ENCODE assay signal across 8 cellular contexts in the genomic region with DNA sequence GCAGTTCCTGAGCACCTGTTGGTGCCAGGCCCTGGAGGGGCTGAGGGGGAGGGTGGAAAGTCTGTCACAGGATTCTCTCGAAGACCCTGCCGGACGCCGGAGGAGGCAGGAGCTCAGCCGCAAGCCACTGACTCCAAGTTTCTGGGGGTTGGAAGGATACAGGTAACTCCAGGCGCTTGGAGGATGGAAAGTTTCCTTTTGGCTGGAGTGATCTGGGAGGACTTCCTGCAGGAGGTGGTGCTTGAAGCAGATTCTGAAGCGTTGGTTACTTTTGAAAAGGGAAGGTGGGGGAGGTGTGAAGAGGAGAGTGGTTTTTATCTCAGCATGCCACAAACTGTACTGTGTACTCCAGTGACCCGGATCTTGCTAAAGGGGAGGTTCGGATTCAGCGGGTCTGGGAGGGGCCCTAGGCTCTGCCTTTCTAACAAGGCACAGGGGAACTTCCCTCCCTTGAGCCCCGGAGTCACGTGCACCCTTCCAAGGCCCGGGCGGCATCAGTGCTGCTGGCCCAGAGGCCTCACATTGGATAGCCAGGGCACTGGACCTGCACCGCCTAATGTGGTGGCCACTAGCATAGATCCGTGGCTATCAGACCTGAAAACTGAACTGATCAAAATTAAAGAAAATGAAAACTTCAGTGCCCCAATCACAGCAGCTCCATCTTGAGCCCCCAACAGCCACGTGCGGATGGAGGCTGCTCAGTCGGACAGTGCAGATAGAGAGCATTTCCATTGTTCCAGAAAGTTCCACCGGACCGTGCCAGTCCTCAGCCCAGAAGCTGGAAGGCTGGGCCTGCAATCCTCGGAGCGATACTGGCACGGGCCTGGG. TPM values are rescaled to one million over a fixed set of nuclear protein-coding genes. Genes with fewer than 3 reads are reported as not detected.
DNase-seq lines count a peak whose midpoint lies in the region; ATAC-seq and TF ChIP-seq lines count a peak whose summit lies in the region.

No MANE protein-coding gene starts in this region.

- POLR2A ChIA-PET in WTC11 (lab: Charles Lee): no interaction called here

- peak overlapping the region; percentile 41 for H3K27ac Mint-ChIP-seq in activated CD4-positive, alpha-beta T cell treated with anti-CD3 and anti-CD28 coated beads, Interleukin-2, amount 10 ng/mL, durations not matched to agents 24 days and 14 days
- H3K27ac Mint-ChIP-seq in WTC11 (peak overlapping the region; percentile 87), naive B cell (peak overlapping the region; percentile 81 to 96 (median 90))

- intact Hi-C loops in activated CD4-positive, alpha-beta T cell treated with anti-CD3 and anti-CD28 coated beads, Interleukin-2, amount 10 ng/mL, durations not matched to agents 24 days and 14 days (cut with micrococcal nuclease): loop anchor here (2.0 kb wide), 1 partner anchor 16 kb away; no protein-coding TSS in a partner anchor

- no peaks in the 10 kb centered on the region for H3K27me3 Mint-ChIP-seq in activated CD4-positive, alpha-beta T cell treated with anti-CD3 and anti-CD28 coated beads, Interleukin-2, amount 10 ng/mL, durations not matched to agents 24 days and 14 days
- H3K27me3 Mint-ChIP-seq in WTC11 (ENCODE audit: low read depth) (no peaks in the 10 kb centered on the region), naive B cell (no peaks in the 10 kb centered on the region)

- peaks cover 3% of the 10 kb centered on the region for H3K9me3 Mint-ChIP-seq in activated CD4-positive, alpha-beta T cell treated with anti-CD3 and anti-CD28 coated beads, Interleukin-2, amount 10 ng/mL, durations not matched to agents 24 days and 14 days
- H3K9me3 Mint-ChIP-seq in WTC11 (peaks cover 7% of the 10 kb centered on the region; the same call in 1 of the 2 replicates), naive B cell (no peaks in the 10 kb centered on the region)

- CTCF ChIA-PET in WTC11 (lab: Charles Lee): interaction anchor here (0.6 to 3.1 kb wide), 5 partner anchors 14 to 80 kb away, joined by 3 to 15 read pairs (median 7); no protein-coding TSS in a partner anchor

- H3K4me3 Mint-ChIP-seq in activated CD4-positive, alpha-beta T cell treated with anti-CD3 and anti-CD28 coated beads, Interleukin-2, amount 10 ng/mL, durations not matched to agents 24 days and 14 days: peak overlapping the region; percentile 51
- no peak overlapping the region for H3K4me3 Mint-ChIP-seq in WTC11
- H3K4me3 Mint-ChIP-seq in naive B cell: peak overlapping the region; percentile 69 to 93 (median 83)

- peaks cover 25% of the 10 kb centered on the region for H3K36me3 Mint-ChIP-seq in activated CD4-positive, alpha-beta T cell treated with anti-CD3 and anti-CD28 coated beads, Interleukin-2, amount 10 ng/mL, durations not matched to agents 24 days and 14 days (ENCODE audit: low read depth)
- H3K36me3 Mint-ChIP-seq in WTC11 (peaks cover 7% of the 10 kb centered on the region), naive B cell (no peaks in the 10 kb centered on the region)

- peaks cover 42% of the 10 kb centered on the region for H3K4me1 Mint-ChIP-seq in activated CD4-positive, alpha-beta T cell treated with anti-CD3 and anti-CD28 coated beads, Interleukin-2, amount 10 ng/mL, durations not matched to agents 24 days and 14 days
- H3K4me1 Mint-ChIP-seq in WTC11 (peaks cover 86% of the 10 kb centered on the region), naive B cell (peaks cover 50 to 83% (median 79%) of the 10 kb centered on the region in 3 donors)

- TF ChIP-seq CTCF in WTC11 (IDR thresholded peaks at IDR 0.05): no peak

- DNase-seq in activated CD4-positive, alpha-beta T cell treated with anti-CD3 and anti-CD28 coated beads, Interleukin-2, amount 10 ng/mL, durations not matched to agents 24 days and 14 days: peak; percentile 65
- DNase-seq in activated CD4-positive, alpha-beta T cell treated with anti-CD3 and anti-CD28 coated beads, Interleukin-2, amount 50 U/mL, for 4 hours: no peak
- DNase-seq in WTC11 (ENCODE audit: low spot score): no peak
- DNase-seq in naive B cell: peak; percentile 76
- no peak for DNase-seq in SK-N-DZ (ENCODE audit: low spot score)
- no peak for DNase-seq in GOT3 (lab: John Stamatoyannopoulos, UW)
- DNase-seq in globus pallidus (ENCODE audit: low spot score): no peak

- ATAC-seq in HG03175 (IDR thresholded peaks at IDR 0.05; ENCODE audit: unreplicated experiment): peak; percentile 56
- no peak for ATAC-seq in WTC11
- peak; percentile 85 for ATAC-seq in naive B cell (ENCODE audit: low read depth in 2 of 2)

TF ChIP-seq in WTC11, 78 proteins besides CTCF, POLR2A, EP300 and RAD21:
- TF ChIP-seq ATF1 (CRISPR knock-in tag; IDR thresholded peaks at IDR 0.05) (no peak), HMGXB4 (CRISPR knock-in tag; IDR thresholded peaks at IDR 0.05) (no peak), ZNF263 (CRISPR knock-in tag; IDR thresholded peaks at IDR 0.05; ENCODE audit: low read depth) (peak; percentile 28; the same call in 1 of the 2 replicates), E2F5 (CRISPR knock-in tag; IDR thresholded peaks at IDR 0.05) (no peak; the same call in 1 of the 2 replicates), ZNF423 (CRISPR knock-in tag; IDR thresholded peaks at IDR 0.05) (no peak)

RNA-seq across cellular contexts. Expression of gene GSE1, which starts 42.2 kb away (rescaled TPM):
- total RNA-seq in activated CD4-positive, alpha-beta T cell treated with anti-CD3 and anti-CD28 coated beads, Interleukin-2, amount 10 ng/mL, durations not matched to agents 24 days and 14 days: 34.1 and 37.5 TPM in 2 replicates
- 91.0 to 124 TPM (median 93.8 TPM) in 3 replicates for total RNA-seq in WTC11 (2021)
- 1 to 10 TPM in 5 of 6 donors, under 1 TPM in 1; 1.00 to 8.3 (median 3.9) TPM for polyA plus RNA-seq in naive B cell (ENCODE audit: low read depth in 6 of 6)
- 51.5 and 62.6 TPM in 2 replicates for polyA plus RNA-seq in SK-N-DZ (2014; cell fraction: cytosol; rRNA removed)
- polyA plus RNA-seq in SK-N-DZ (2014; cell fraction: nucleus; rRNA removed): 114 and 225 TPM in 2 replicates

Comparison
In these comparisons a context has a peak if more than half of its experiments do, and no peak if none do; other contexts are left out.
1. DNase-seq: peak in activated CD4-positive, alpha-beta T cell treated with anti-CD3 and anti-CD28 coated beads, Interleukin-2, amount 10 ng/mL, durations not matched to agents 24 days and 14 days (single experiment) and naive B cell (single experiment); none in activated CD4-positive, alpha-beta T cell treated with anti-CD3 and anti-CD28 coated beads, Interleukin-2, amount 50 U/mL, for 4 hours (0 of 2), WTC11 (single experiment), SK-N-DZ (single experiment), GOT3 (single experiment) and globus pallidus (single experiment).
2. Peak in every context shown above with its lines, with median percentiles within 50 percentile points of each other: H3K27ac Mint-ChIP-seq.